Comparison of ENCODE assay signal across 14 cellular contexts in genomic region chr18:26756556-26756955, GRCh38.
"Had no signal": no experiment of that assay in that cellular context is flagged by ENCODE, and none has a peak within 500 bp of the region (broad histone marks: within the 10 kb centered on the region; RNA-seq: fewer than 3 reads in every experiment).

No MANE protein-coding gene starts in this region.

- H3K4me3 ChIP-seq: upper lobe of left lung had no signal

- H3K27ac Mint-ChIP-seq: activated B cell treated with CpG ODN at 0.5 μM for 24 hours; dendritic cell treated with granulocyte-macrophage colony-stimulating factor and Interleukin-4, amounts not matched to agents 40 ng/mL and 50 ng/mL, for 4 days; nephron progenitor cell; T-helper 17 cell had no signal

- H3K36me3 ChIP-seq: upper lobe of left lung had no signal

- H3K9me3 ChIP-seq: upper lobe of left lung had no signal

- H3K36me3 Mint-ChIP-seq: brain had no signal

- ATAC-seq: esophagus mucosa, T-helper 17 cell had no signal

- DNase-seq: activated B cell treated with CpG ODN at 0.5 μM for 24 hours; activated CD4-positive, alpha-beta T cell treated with anti-CD3 and anti-CD28 coated beads, Interleukin-2, amount 50 U/mL, for 1 hour; activated naive CD4-positive, alpha-beta T cell treated with anti-CD3 and anti-CD28 coated beads, Interleukin-2, amount 50 U/mL, for 16 hours; activated T-cell treated with anti-CD3 and anti-CD28 coated beads for 4 hours; cerebellar nuclear complex; mesendoderm; nephron progenitor cell; stimulated activated CD4-positive, alpha-beta T cell treated with anti-CD3 and anti-CD28 coated beads, Interleukin-12 subunit alpha, Interleukin-12 subunit beta, amount 100 ng/mL, for 4 hours; stimulated activated naive CD4-positive, alpha-beta T cell treated with Interleukin-2 at 50 U/mL for 16 hours; T-helper 17 cell; upper lobe of left lung had no signal

- H3K9me3 Mint-ChIP-seq: activated B cell treated with CpG ODN at 0.5 μM for 24 hours; dendritic cell treated with granulocyte-macrophage colony-stimulating factor and Interleukin-4, amounts not matched to agents 40 ng/mL and 50 ng/mL, for 4 days; nephron progenitor cell had no signal

- H3K27me3 Mint-ChIP-seq: activated B cell treated with CpG ODN at 0.5 μM for 24 hours; dendritic cell treated with granulocyte-macrophage colony-stimulating factor and Interleukin-4, amounts not matched to agents 40 ng/mL and 50 ng/mL, for 4 days; T-helper 17 cell had no signal

- H3K27ac ChIP-seq: upper lobe of left lung had no signal

- H3K27me3 ChIP-seq: upper lobe of left lung had no signal

- H3K4me1 Mint-ChIP-seq: T-helper 17 cell had no signal

- H3K4me3 Mint-ChIP-seq: activated B cell treated with CpG ODN at 0.5 μM for 24 hours; brain; dendritic cell treated with granulocyte-macrophage colony-stimulating factor and Interleukin-4, amounts not matched to agents 40 ng/mL and 50 ng/mL, for 4 days; nephron progenitor cell; T-helper 17 cell had no signal
